22 cellular contexts compared by ENCODE assay signal in the genomic region with DNA sequence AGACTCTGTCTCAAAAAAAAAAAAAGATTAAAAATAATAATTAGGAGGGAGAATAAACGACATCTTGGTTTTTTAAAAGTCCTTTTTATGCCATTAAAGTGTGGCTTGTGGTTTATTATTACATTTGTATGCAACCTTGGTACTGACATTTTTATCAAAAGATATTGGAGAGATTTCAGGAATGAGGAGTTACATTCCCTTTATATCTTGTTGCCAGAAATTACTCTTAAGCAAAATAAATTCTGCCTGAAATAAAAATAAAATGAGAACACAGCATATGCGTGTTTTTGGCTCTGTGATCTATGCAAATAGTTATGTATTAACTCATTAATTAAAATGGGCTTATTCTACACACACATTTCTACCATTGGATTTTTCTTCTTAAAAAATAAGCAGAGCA.
A peak's percentile ranks its signal among the peaks of the same experiment; 100 is the strongest.
DNase-seq lines count a peak whose midpoint lies in the region; ATAC-seq and TF ChIP-seq lines count a peak whose summit lies in the region.
"Had no signal": no experiment of that assay in that cellular context is flagged by ENCODE, and none has a peak within 500 bp of the region (broad histone marks: within the 10 kb centered on the region; RNA-seq: fewer than 3 reads in every experiment).

No MANE protein-coding gene starts in this region.

- H3K4me3 ChIP-seq in AG10803 (ENCODE audit: low read length) = no peak overlapping the region
- H3K4me3 ChIP-seq in IMR-90 (ENCODE audit: insufficient read depth, low read depth, low read length) = no peak overlapping the region
- no peak overlapping the region for H3K4me3 ChIP-seq in fibroblast of pulmonary artery (replicated peaks; ENCODE audit: low read depth, low read length)
- H3K4me3 ChIP-seq in Caco-2 (ENCODE audit: low read depth, low read length) = no peak overlapping the region
- H3K4me3 ChIP-seq: GM12878, HAP-1, SJSA1 had no signal

- intact Hi-C loops in IMR-90 (cut with micrococcal nuclease) (no loop called here), Caco-2 (cut with micrococcal nuclease; ENCODE audit: unreplicated experiment) (no loop called here)

- no peak overlapping the region for H2AK5ac ChIP-seq in IMR-90 (ENCODE audit: low read depth, low read length)

- CTCF ChIA-PET in IMR-90 (lab: Yijun Ruan, JAX) (interaction anchor here (0.6 kb wide), 1 partner anchor 28 kb away, joined by 4 read pairs; no protein-coding TSS in a partner anchor), Caco-2 (lab: Charles Lee) (no interaction called here)

- H3K4me1 Mint-ChIP-seq in chondrocyte (ENCODE audit: low read depth) = peaks cover 63% of the 10 kb centered on the region
- H3K4me1 Mint-ChIP-seq in Caco-2 (ENCODE audit: low read depth, unreplicated experiment) = peaks cover 8% of the 10 kb centered on the region

- H4K91ac ChIP-seq in IMR-90 (ENCODE audit: insufficient read depth, low read depth, low read length) = no peak overlapping the region

- dilution Hi-C loops in IMR-90 (cut with HindIII; ENCODE audit: low sequenced_read_pairs, unreplicated experiment) = no loop called here

- H3K9me1 ChIP-seq in IMR-90 (ENCODE audit: insufficient read depth, low read length) = peaks cover 3% of the 10 kb centered on the region; the same call in 1 of the 2 replicates

- in situ Hi-C loops in IMR-90 (cut with MboI; ENCODE audit: low sequenced_read_pairs) = no loop called here

- H3K27ac Mint-ChIP-seq in chondrocyte (ENCODE audit: unreplicated experiment) = peak overlapping the region; percentile 41
- no peak overlapping the region for H3K27ac Mint-ChIP-seq in Caco-2 (ENCODE audit: unreplicated experiment)

- DNase-seq in AG10803 (ENCODE audit: low read depth) (peak; percentile 82), IMR-90 (peak; percentile 23), chondrocyte (ENCODE audit: low spot score) (no peak), fibroblast of pulmonary artery (ENCODE audit: low read depth) (peak; percentile 37), Caco-2 (no peak), DMS153 (lab: John Stamatoyannopoulos, UW) (no peak), iPS-NIHi11 (ENCODE audit: low spot score) (no peak), foreskin keratinocyte (no peak)
- DNase-seq: 8988T, ACHN, GOT3, KBM-7, MV-4-11, NCI-H1105 treated with DMSO at 0.1 percent for 48 hours, NCI-H1694 treated with DMSO at 0.1 percent for 48 hours, NCI-H2081, NCI-H2227 treated with DMSO at 0.1 percent for 48 hours, NCI-H526 treated with DMSO at 0.1 percent for 48 hours, RPMI8226 had no signal

- no CpG with 5 or more reads among the region's 2 CpGs for WGBS in IMR-90 (ENCODE audit: extremely low coverage in 2 of 2, insufficient read length in 1 of 2), 2 experiments

- no peaks in the 10 kb centered on the region for H3K9me3 ChIP-seq in IMR-90 (ENCODE audit: control insufficient read depth, insufficient read depth, low read length)
- no peaks in the 10 kb centered on the region for H3K9me3 ChIP-seq in Caco-2
- H3K9me3 ChIP-seq: HAP-1 had no signal

- H3K27me3 Mint-ChIP-seq in chondrocyte (ENCODE audit: low read depth) = no peaks in the 10 kb centered on the region
- H3K27me3 Mint-ChIP-seq in Caco-2 (ENCODE audit: insufficient read depth, unreplicated experiment) = no peaks in the 10 kb centered on the region

- H3K14ac ChIP-seq in IMR-90 (replicated peaks; ENCODE audit: low read depth, low read length) = no peak overlapping the region

- no peaks in the 10 kb centered on the region; the same call in 1 of the 2 replicates for H4K20me1 ChIP-seq in IMR-90 (ENCODE audit: insufficient read depth, low read length)

- POLR2A ChIA-PET in IMR-90 (lab: Charles Lee; ENCODE audit: unreplicated experiment) (no interaction called here), Caco-2 (lab: Charles Lee) (no interaction called here)

- no peak overlapping the region for H3K27ac ChIP-seq in IMR-90 (ENCODE audit: insufficient read depth, low read length)
- no peak overlapping the region for H3K27ac ChIP-seq in foreskin keratinocyte
- H3K27ac ChIP-seq: SJSA1 had no signal

- no peak overlapping the region for H3K4ac ChIP-seq in IMR-90 (ENCODE audit: low read depth, low read length)

- no peak overlapping the region for H3K9ac ChIP-seq in IMR-90 (ENCODE audit: low read depth, low read length)

- no peak overlapping the region for H4K5ac ChIP-seq in IMR-90 (ENCODE audit: low read depth, low read length)

- no peak overlapping the region for H2AFZ ChIP-seq in IMR-90 (replicated peaks; ENCODE audit: low read length, poor library complexity)

- H3K4me2 ChIP-seq in IMR-90 (ENCODE audit: low read depth, low read length) = no peak overlapping the region

- ATAC-seq in IMR-90 (ENCODE audit: low read depth) (peak; percentile 14), foreskin keratinocyte (no peak)
- ATAC-seq: GM12878 had no signal

- TF ChIP-seq CTCF in AG10803 (conservative IDR thresholded peaks at IDR 0.05; ENCODE audit: low read length) (no peak), IMR-90 (conservative IDR thresholded peaks at IDR 0.05; ENCODE audit: low read depth, low read length) (no peak), chondrocyte (IDR thresholded peaks at IDR 0.05) (no peak), fibroblast of pulmonary artery (IDR thresholded peaks at IDR 0.05; ENCODE audit: low read length, missing control alignments) (no peak), Caco-2 (IDR thresholded peaks at IDR 0.05; ENCODE audit: insufficient read depth in 1 of 2, low read depth in 1 of 2, low read length in 1 of 2, severe bottlenecking in 1 of 2, unreplicated experiment in 1 of 2) (no peak), foreskin keratinocyte (conservative IDR thresholded peaks at IDR 0.05) (no peak)

- no peak overlapping the region for H2BK120ac ChIP-seq in IMR-90 (ENCODE audit: low read depth, low read length)

- H3K36me3 Mint-ChIP-seq in chondrocyte (ENCODE audit: low read depth) = peaks cover 4% of the 10 kb centered on the region
- peaks cover 26% of the 10 kb centered on the region for H3K36me3 Mint-ChIP-seq in Caco-2 (ENCODE audit: insufficient read depth, unreplicated experiment)

- no peaks in the 10 kb centered on the region for H3K27me3 ChIP-seq in IMR-90 (ENCODE audit: control insufficient read depth, insufficient read depth, low read length)
- H3K27me3 ChIP-seq in Caco-2 (replicated peaks; ENCODE audit: control insufficient read depth, insufficient read depth, low read length) = no peaks in the 10 kb centered on the region
- no peaks in the 10 kb centered on the region for H3K27me3 ChIP-seq in foreskin keratinocyte
- H3K27me3 ChIP-seq: SJSA1 had no signal

- no peak overlapping the region for H3K18ac ChIP-seq in IMR-90 (ENCODE audit: low read depth, low read length)

- H3K9me3 Mint-ChIP-seq in chondrocyte (ENCODE audit: low read depth) (peaks cover 2% of the 10 kb centered on the region), Caco-2 (ENCODE audit: unreplicated experiment) (peaks cover 22% of the 10 kb centered on the region)

- no peak overlapping the region for H2BK5ac ChIP-seq in IMR-90 (ENCODE audit: low read depth, low read length, poor library complexity, severe bottlenecking)

- no TSS peak for BruUV-seq in IMR-90 (replicated peaks; lab: Mats Ljungman, UMichigan)
- BruUV-seq in Caco-2 (replicated peaks; lab: Mats Ljungman, UMichigan) = no TSS peak

- peaks cover 3% of the 10 kb centered on the region; the same call in 1 of the 2 replicates for H3K36me3 ChIP-seq in IMR-90 (ENCODE audit: control insufficient read depth, insufficient read depth, low read length)
- H3K36me3 ChIP-seq in Caco-2 (ENCODE audit: control insufficient read depth, insufficient read depth, low read length) = no peaks in the 10 kb centered on the region
- H3K36me3 ChIP-seq: HAP-1, SJSA1 had no signal

- TF ChIP-seq RAD21 in IMR-90 (IDR thresholded peaks at IDR 0.05; ENCODE audit: low read length) = no peak

- H3K4me3 Mint-ChIP-seq in chondrocyte (ENCODE audit: unreplicated experiment) (no peak overlapping the region), Caco-2 (ENCODE audit: unreplicated experiment) (no peak overlapping the region)

- H2BK20ac ChIP-seq in IMR-90 (ENCODE audit: low read depth, low read length) = no peak overlapping the region

- peaks cover 4 to 10% of the 10 kb centered on the region in 2 experiments for H3K79me1 ChIP-seq in IMR-90 (ENCODE audit: low read depth in 1 of 2, low read length in 2 of 2)

- no peak overlapping the region for H2BK15ac ChIP-seq in IMR-90 (ENCODE audit: low read depth, low read length)

- H2AK9ac ChIP-seq in IMR-90 (replicated peaks; ENCODE audit: low read depth, low read length, poor library complexity) = no peak overlapping the region

- H3K23ac ChIP-seq in IMR-90 (ENCODE audit: low read depth, low read length) = no peak overlapping the region

- TF ChIP-seq POLR2A in IMR-90 (IDR thresholded peaks at IDR 0.05; ENCODE audit: low read depth, low read length) = no peak

- H3K56ac ChIP-seq in IMR-90 (ENCODE audit: extremely low read depth, insufficient read depth, low read length) = no peak overlapping the region

- no peak overlapping the region for H4K8ac ChIP-seq in IMR-90 (ENCODE audit: low read depth in 2 of 2, low read length in 2 of 2)

- peaks cover 5% of the 10 kb centered on the region for H3K4me1 ChIP-seq in IMR-90 (ENCODE audit: control insufficient read depth, insufficient read depth, low read length)
- H3K4me1 ChIP-seq in Caco-2 = peaks cover 14% of the 10 kb centered on the region
- no peaks in the 10 kb centered on the region for H3K4me1 ChIP-seq in foreskin keratinocyte
- H3K4me1 ChIP-seq: HAP-1 had no signal

TF ChIP-seq in IMR-90, 13 proteins besides CTCF, POLR2A, EP300 and RAD21 (continues in another document):
- TF ChIP-seq, protein P1, sequence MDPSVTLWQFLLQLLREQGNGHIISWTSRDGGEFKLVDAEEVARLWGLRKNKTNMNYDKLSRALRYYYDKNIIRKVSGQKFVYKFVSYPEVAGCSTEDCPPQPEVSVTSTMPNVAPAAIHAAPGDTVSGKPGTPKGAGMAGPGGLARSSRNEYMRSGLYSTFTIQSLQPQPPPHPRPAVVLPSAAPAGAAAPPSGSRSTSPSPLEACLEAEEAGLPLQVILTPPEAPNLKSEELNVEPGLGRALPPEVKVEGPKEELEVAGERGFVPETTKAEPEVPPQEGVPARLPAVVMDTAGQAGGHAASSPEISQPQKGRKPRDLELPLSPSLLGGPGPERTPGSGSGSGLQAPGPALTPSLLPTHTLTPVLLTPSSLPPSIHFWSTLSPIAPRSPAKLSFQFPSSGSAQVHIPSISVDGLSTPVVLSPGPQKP (IDR thresholded peaks at IDR 0.05; ENCODE audit: borderline replicate concordance, low read depth, low read length) = no peak
- no peak for TF ChIP-seq NFE2L2 (IDR thresholded peaks at IDR 0.05; ENCODE audit: low read depth, low read length)
- no peak for TF ChIP-seq CHD1 (IDR thresholded peaks at IDR 0.05; ENCODE audit: low read depth, low read length)
- TF ChIP-seq RCOR1 (IDR thresholded peaks at IDR 0.05; ENCODE audit: insufficient replicate concordance, low read length) = no peak
- no peak for TF ChIP-seq SMC3 (IDR thresholded peaks at IDR 0.05; ENCODE audit: low read depth, low read length)
- no peak for TF ChIP-seq MXI1 (IDR thresholded peaks at IDR 0.05; ENCODE audit: borderline replicate concordance, low read depth, low read length)
- no peak for TF ChIP-seq FOS (IDR thresholded peaks at IDR 0.05; ENCODE audit: low read depth, low read length)
- TF ChIP-seq MAFK (IDR thresholded peaks at IDR 0.05; ENCODE audit: low read depth, low read length) = no peak
- TF ChIP-seq RFX5 (IDR thresholded peaks at IDR 0.05; ENCODE audit: low read depth, low read length) = no peak
- TF ChIP-seq MAZ (IDR thresholded peaks at IDR 0.05; ENCODE audit: borderline replicate concordance, low read depth, low read length) = no peak

Comparison
In these comparisons a context has a peak if more than half of its experiments do, and no peak if none do; other contexts are left out.
1. DNase-seq: peak in AG10803 (single experiment), IMR-90 (single experiment) and fibroblast of pulmonary artery (single experiment); none in chondrocyte (single experiment), Caco-2 (0 of 2), DMS153 (single experiment), iPS-NIHi11 (single experiment) and foreskin keratinocyte (0 of 2).